In genomic region chr7:17298840-17299476, GRCh38 we compare ENCODE assay signal across 8 cellular contexts. TPM values are rescaled to one million over a fixed set of nuclear protein-coding genes. Genes with fewer than 3 reads are reported as not detected.
DNase-seq lines count a peak whose midpoint lies in the region; ATAC-seq and TF ChIP-seq lines count a peak whose summit lies in the region.

No MANE protein-coding gene starts in this region.

- peak overlapping the region; percentile 92 to 100 (median 96) for H3K4me3 Mint-ChIP-seq in CD4-positive, alpha-beta memory T cell
- H3K4me3 Mint-ChIP-seq in activated B cell treated with CpG ODN at 0.5 μM for 24 hours = peak overlapping the region; percentile 86
- peak overlapping the region; percentile 93 for H3K4me3 Mint-ChIP-seq in central memory CD8-positive, alpha-beta T cell

- WGBS in liver = under 1% methylated on average over 80 of the region's 80 CpGs

- H3K4me1 Mint-ChIP-seq in CD4-positive, alpha-beta memory T cell = peaks cover 27 to 36% (median 29%) of the 10 kb centered on the region in 4 donors
- H3K4me1 Mint-ChIP-seq in activated B cell treated with CpG ODN at 0.5 μM for 24 hours = peaks cover 40% of the 10 kb centered on the region
- peaks cover 36% of the 10 kb centered on the region for H3K4me1 Mint-ChIP-seq in central memory CD8-positive, alpha-beta T cell

- H3K27ac ChIP-seq in CD4-positive, alpha-beta memory T cell (ENCODE audit: low read depth, low read length) = peak overlapping the region; percentile 90
- H3K27ac ChIP-seq in HL-60 (replicated peaks) (peak overlapping the region; percentile 81), liver (ENCODE audit: low read depth in 1 of 2, low read length in 2 of 2) (peak overlapping the region; percentile 95 to 97)

- CTCF ChIA-PET in CD4-positive, alpha-beta memory T cell (lab: Charles Lee; ENCODE audit: partially characterized antibody) = interaction anchor here (0.8 to 3.1 kb wide), 7 partner anchors 9 to 316 kb away, joined by 3 to 12 read pairs (median 4); no protein-coding TSS in a partner anchor
- CTCF ChIA-PET in activated B cell treated with CpG ODN at 0.5 μM for 24 hours (lab: Charles Lee) = interaction anchor here (1.0 to 2.6 kb wide), 4 partner anchors 236 to 316 kb away, joined by 3 to 9 read pairs (median 4); no protein-coding TSS in a partner anchor

- peak overlapping the region; percentile 90 to 93 for H3K4me3 ChIP-seq in CD4-positive, alpha-beta memory T cell (ENCODE audit: low read length in 2 of 2)
- peak overlapping the region; percentile 97 for H3K4me3 ChIP-seq in HL-60 (replicated peaks; ENCODE audit: insufficient read depth, low read length)
- peak overlapping the region; percentile 87 to 96 (median 94) for H3K4me3 ChIP-seq in liver (ENCODE audit: low read depth in 1 of 3, low read length in 3 of 3)

- H3K27me3 ChIP-seq in CD4-positive, alpha-beta memory T cell (ENCODE audit: insufficient read depth, low read length) = no peaks in the 10 kb centered on the region
- H3K27me3 ChIP-seq in HL-60 (ENCODE audit: insufficient read depth, poor library complexity, severe bottlenecking) (no peaks in the 10 kb centered on the region), liver (ENCODE audit: control insufficient read depth in 4 of 4, insufficient read depth in 4 of 4, low read length in 3 of 4) (no peaks in the 10 kb centered on the region)

- intact Hi-C loops in CD4-positive, alpha-beta memory T cell (cut with micrococcal nuclease) = loop anchor here (1.0 to 2.0 kb wide), 4 partner anchors 65 to 653 kb away; partner anchors contain the start of genes BZW2 and SNX13
- intact Hi-C loops in activated B cell treated with CpG ODN at 0.5 μM for 24 hours (cut with micrococcal nuclease) = loop anchor here (1.0 to 2.0 kb wide), 8 partner anchors 65 to 878 kb away; partner anchors contain the start of genes BZW2, CRPPA and SNX13

- H3K27ac Mint-ChIP-seq in CD4-positive, alpha-beta memory T cell = peak overlapping the region; percentile 86 to 100 (median 95)
- peak overlapping the region; percentile 83 for H3K27ac Mint-ChIP-seq in activated B cell treated with CpG ODN at 0.5 μM for 24 hours
- H3K27ac Mint-ChIP-seq in central memory CD8-positive, alpha-beta T cell (ENCODE audit: low read depth) = peak overlapping the region; percentile 95

- H3K9me3 Mint-ChIP-seq in CD4-positive, alpha-beta memory T cell = peaks cover 0 to 3% (median 0%) of the 10 kb centered on the region in 8 donors
- H3K9me3 Mint-ChIP-seq in activated B cell treated with CpG ODN at 0.5 μM for 24 hours = peaks cover 6% of the 10 kb centered on the region
- H3K9me3 Mint-ChIP-seq in central memory CD8-positive, alpha-beta T cell = no peaks in the 10 kb centered on the region

- no peak for TF ChIP-seq CTCF in GM20000 (IDR thresholded peaks at IDR 0.05; ENCODE audit: extremely low read depth, missing control alignments)
- no peak for TF ChIP-seq CTCF in HL-60 (IDR thresholded peaks at IDR 0.05; ENCODE audit: insufficient read depth, low read length)
- TF ChIP-seq CTCF in activated B cell treated with CpG ODN at 0.5 μM for 24 hours (IDR thresholded peaks at IDR 0.05) = no peak
- no peak for TF ChIP-seq CTCF in liver (IDR thresholded peaks at IDR 0.05; ENCODE audit: low read depth, low read length, missing input control)

- peak; percentile 62 to 74 (median 71) for DNase-seq in CD4-positive, alpha-beta memory T cell
- peak; percentile 50 for DNase-seq in GM20000 (ENCODE audit: low spot score)
- peak; percentile 10 to 35 for DNase-seq in HL-60 (ENCODE audit: low read depth in 1 of 2, low spot score in 1 of 2)
- peak; percentile 69 for DNase-seq in activated B cell treated with CpG ODN at 0.5 μM for 24 hours
- peak; percentile 31 to 41 for DNase-seq in central memory CD8-positive, alpha-beta T cell (ENCODE audit: low spot score in 2 of 2)
- DNase-seq in stimulated activated CD4-positive, alpha-beta T cell treated with anti-CD3 and anti-CD28 coated beads, Interleukin-4, amount 100 ng/mL, for 1 hour = peak; percentile 63
- no peak for DNase-seq in Kasumi-1 (lab: John Stamatoyannopoulos, UW)

- H3K27me3 Mint-ChIP-seq in CD4-positive, alpha-beta memory T cell = no peaks in the 10 kb centered on the region
- no peaks in the 10 kb centered on the region for H3K27me3 Mint-ChIP-seq in activated B cell treated with CpG ODN at 0.5 μM for 24 hours
- no peaks in the 10 kb centered on the region for H3K27me3 Mint-ChIP-seq in central memory CD8-positive, alpha-beta T cell

- H3K9ac ChIP-seq in liver (ENCODE audit: low read depth in 1 of 2, low read length in 2 of 2) = peak overlapping the region; percentile 85 to 89

- ATAC-seq in activated B cell treated with CpG ODN at 0.5 μM for 24 hours (ENCODE audit: low read depth) = peak; percentile 53
- peak; percentile 49 for ATAC-seq in central memory CD8-positive, alpha-beta T cell (replicated peaks; ENCODE audit: extremely low read depth, poor library complexity, severe bottlenecking)

- no peaks in the 10 kb centered on the region for H3K36me3 ChIP-seq in CD4-positive, alpha-beta memory T cell (ENCODE audit: insufficient read depth, low read length)
- H3K36me3 ChIP-seq in liver (ENCODE audit: control insufficient read depth in 4 of 4, insufficient read depth in 3 of 4, low read depth in 1 of 4, low read length in 3 of 4) = no peaks in the 10 kb centered on the region

- POLR2A ChIA-PET in CD4-positive, alpha-beta memory T cell (lab: Charles Lee; ENCODE audit: partially characterized antibody) = interaction anchor here (0.7 to 4.0 kb wide), 27 partner anchors 9 to 653 kb away, joined by 3 to 67 read pairs (median 4); partner anchors contain the start of genes ANKMY2 and BZW2
- POLR2A ChIA-PET in activated B cell treated with CpG ODN at 0.5 μM for 24 hours (lab: Charles Lee) = interaction anchor here (0.8 to 2.4 kb wide), 16 partner anchors 9 to 653 kb away, joined by 3 to 10 read pairs (median 4); partner anchors contain the start of genes ANKMY2 and BZW2

- peaks cover 50% of the 10 kb centered on the region for H3K4me1 ChIP-seq in CD4-positive, alpha-beta memory T cell (ENCODE audit: insufficient read depth, low read length)
- peaks cover 0 to 20% (median 7%) of the 10 kb centered on the region in 4 donors for H3K4me1 ChIP-seq in liver (ENCODE audit: control insufficient read depth in 4 of 4, insufficient read depth in 4 of 4, low read length in 3 of 4)

- no peaks in the 10 kb centered on the region for H3K9me3 ChIP-seq in CD4-positive, alpha-beta memory T cell (ENCODE audit: control insufficient read depth in 1 of 2, low read length in 2 of 2)
- no peaks in the 10 kb centered on the region for H3K9me3 ChIP-seq in liver (ENCODE audit: control insufficient read depth in 4 of 4, low read length in 3 of 4)

- H3K36me3 Mint-ChIP-seq in CD4-positive, alpha-beta memory T cell = peaks cover 0 to 9% of the 10 kb centered on the region in 2 donors
- H3K36me3 Mint-ChIP-seq in activated B cell treated with CpG ODN at 0.5 μM for 24 hours (ENCODE audit: low read depth) = peaks cover 5% of the 10 kb centered on the region
- H3K36me3 Mint-ChIP-seq in central memory CD8-positive, alpha-beta T cell (ENCODE audit: insufficient read depth) = peaks cover 15% of the 10 kb centered on the region

- TF ChIP-seq RAD21 in liver (IDR thresholded peaks at IDR 0.05) = peak in 1 of 2 donors; percentile 44

TF ChIP-seq in liver, 16 proteins besides CTCF, POLR2A, EP300 and RAD21:
- TF ChIP-seq FOXA2 (IDR thresholded peaks at IDR 0.05) (no peak), TAF1 (conservative IDR thresholded peaks at IDR 0.05) (no peak)

RNA-seq across cellular contexts. Expression of gene AHR, which starts 0.5 kb away (rescaled TPM):
- total RNA-seq in CD4-positive, alpha-beta memory T cell = 10 to 100 TPM; 35.2 to 38.8 TPM
- 10 to 100 TPM in 1 of 2 donors, 1 to 10 TPM in 1; 5.3 to 19.5 TPM for polyA plus RNA-seq in CD4-positive, alpha-beta memory T cell
- total RNA-seq in activated B cell treated with CpG ODN at 0.5 μM for 24 hours = 21.4 and 24.4 TPM in 2 replicates
- 10 to 100 TPM; 29.7 to 61.2 TPM for total RNA-seq in liver
- 10 to 100 TPM in 1 of 2 donors, 1 to 10 TPM in 1; 9.9 to 10.4 TPM for polyA plus RNA-seq in liver

Comparison
In these comparisons a context has a peak if more than half of its experiments do, and no peak if none do; other contexts are left out.
1. DNase-seq: peak in CD4-positive, alpha-beta memory T cell (5 of 5), GM20000 (single experiment), HL-60 (2 of 2), activated B cell treated with CpG ODN at 0.5 μM for 24 hours (single experiment), central memory CD8-positive, alpha-beta T cell (2 of 2) and stimulated activated CD4-positive, alpha-beta T cell treated with anti-CD3 and anti-CD28 coated beads, Interleukin-4, amount 100 ng/mL, for 1 hour (single experiment); none in Kasumi-1 (0 of 2).
2. Peak in every context shown above with its lines, with median percentiles within 50 percentile points of each other: H3K27ac ChIP-seq, H3K4me3 ChIP-seq, H3K27ac Mint-ChIP-seq and H3K4me3 Mint-ChIP-seq.